8 cellular contexts compared by ENCODE assay signal in the genomic region with DNA sequence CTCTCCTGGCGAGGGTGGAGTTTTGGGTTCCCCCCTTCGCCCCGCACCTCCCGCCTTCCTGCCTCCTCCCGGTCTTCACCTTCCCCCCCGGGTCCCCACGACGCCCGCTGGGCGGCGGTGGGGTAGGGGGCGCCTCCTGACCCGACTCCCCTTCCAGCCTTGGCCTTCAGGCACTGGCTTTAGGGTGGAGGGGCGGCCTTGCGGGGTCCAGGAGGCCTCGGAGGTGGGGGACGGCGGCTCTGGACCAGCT. TPM values are rescaled to one million over a fixed set of nuclear protein-coding genes. Genes with fewer than 3 reads are reported as not detected.
DNase-seq lines count a peak whose midpoint lies in the region; ATAC-seq and TF ChIP-seq lines count a peak whose summit lies in the region.

No MANE protein-coding gene starts in this region.

- peaks cover under 1% of the 10 kb centered on the region for H3F3A ChIP-seq in SK-N-SH (replicated peaks; ENCODE audit: insufficient read depth)

- no peak for TF ChIP-seq EP300 in SK-N-SH (IDR thresholded peaks at IDR 0.05; ENCODE audit: borderline replicate concordance in 1 of 2, low read depth in 1 of 2, low read length in 1 of 2)
- TF ChIP-seq EP300 in upper lobe of left lung (IDR thresholded peaks at IDR 0.05): no peak

- CTCF ChIA-PET in SK-N-SH (lab: Yijun Ruan, JAX): interaction anchor here (0.7 kb wide), 1 partner anchor 91 kb away, joined by 3 read pairs; no protein-coding TSS in a partner anchor

- TF ChIP-seq RAD21 in SK-N-SH (IDR thresholded peaks at IDR 0.05; ENCODE audit: low read length): no peak

- no peak overlapping the region for H3K9ac ChIP-seq in SK-N-SH

- no peak overlapping the region for H3K4me3 ChIP-seq in SK-N-SH (ENCODE audit: low read depth in 2 of 2, low read length in 1 of 2)
- H3K4me3 ChIP-seq in breast epithelium: peak overlapping the region; percentile 60 to 83 (median 61)
- H3K4me3 ChIP-seq in right lobe of liver: peak overlapping the region; percentile 43 to 67 (median 52)
- peak overlapping the region; percentile 61 to 77 (median 71) for H3K4me3 ChIP-seq in upper lobe of left lung

- intact Hi-C loops in breast epithelium (cut with DNase I; ENCODE audit: low total_unique reads): loop anchor here (10.0 kb wide), 1 partner anchor 184 kb away; the partner anchor contains the start of genes HEXD and OGFOD3
- intact Hi-C loops in right lobe of liver (cut with DNase I): no loop called here

- POLR2A ChIA-PET in SK-N-SH (lab: Yijun Ruan, JAX): interaction anchor here (0.6 kb wide), 1 partner anchor 17 kb away, joined by 3 read pairs; no protein-coding TSS in a partner anchor

- H3K9me2 ChIP-seq in SK-N-SH: no peaks in the 10 kb centered on the region

- peaks cover 34% of the 10 kb centered on the region for H4K20me1 ChIP-seq in SK-N-SH (ENCODE audit: insufficient read depth)

- H3K4me1 ChIP-seq in SK-N-SH (ENCODE audit: control insufficient read depth in 1 of 2, insufficient read depth in 2 of 2, low read depth in 1 of 2, low read length in 1 of 2): peaks cover 9 to 11% of the 10 kb centered on the region in 2 experiments; a peak in 2 of 4 replicates
- peaks cover 12 to 13% of the 10 kb centered on the region in 2 donors for H3K4me1 ChIP-seq in breast epithelium
- H3K4me1 ChIP-seq in right lobe of liver: peaks cover 0 to 20% (median 5%) of the 10 kb centered on the region in 4 donors
- H3K4me1 ChIP-seq in upper lobe of left lung: peaks cover 49 to 81% (median 63%) of the 10 kb centered on the region in 4 donors

- TF ChIP-seq CTCF in SK-N-SH (IDR thresholded peaks at IDR 0.05) (no peak), breast epithelium (IDR thresholded peaks at IDR 0.05) (no peak), right lobe of liver (IDR thresholded peaks at IDR 0.05) (no peak), upper lobe of left lung (IDR thresholded peaks at IDR 0.05) (no peak)

- no peaks in the 10 kb centered on the region for H3K9me3 ChIP-seq in SK-N-SH
- no peaks in the 10 kb centered on the region for H3K9me3 ChIP-seq in breast epithelium
- no peaks in the 10 kb centered on the region for H3K9me3 ChIP-seq in right lobe of liver
- no peaks in the 10 kb centered on the region for H3K9me3 ChIP-seq in upper lobe of left lung

- 72% methylated on average over 16 of the region's 18 CpGs for WGBS in SK-N-SH (ENCODE audit: low lambda C conversion rate)
- WGBS in right lobe of liver (ENCODE audit: insufficient coverage, low coverage, low lambda C conversion rate, missing lambda C conversion rate): 4% methylated on average over 4 of the region's 18 CpGs
- 0% methylated on average over 6 of the region's 18 CpGs; no CpG with 5 or more reads in 1 of the 2 donors for WGBS in upper lobe of left lung, 2 donors

- H3K36me3 ChIP-seq in SK-N-SH (replicated peaks in 1 of 2; ENCODE audit: control insufficient read depth in 1 of 2, insufficient read depth in 2 of 2, low read length in 1 of 2): peaks cover 0 to 7% of the 10 kb centered on the region in 2 experiments
- H3K36me3 ChIP-seq in breast epithelium: no peaks in the 10 kb centered on the region
- no peaks in the 10 kb centered on the region for H3K36me3 ChIP-seq in right lobe of liver
- peaks cover 0 to 2% (median 0%) of the 10 kb centered on the region in 4 donors for H3K36me3 ChIP-seq in upper lobe of left lung

- TF ChIP-seq POLR2A in breast epithelium (IDR thresholded peaks at IDR 0.05) (no peak), right lobe of liver (IDR thresholded peaks at IDR 0.05) (no peak), upper lobe of left lung (IDR thresholded peaks at IDR 0.05) (no peak)

- peaks cover 79% of the 10 kb centered on the region for H3K79me2 ChIP-seq in SK-N-SH (ENCODE audit: insufficient read depth)

- H3K27ac ChIP-seq in SK-N-SH (ENCODE audit: low read depth in 2 of 2, low read length in 1 of 2) (no peak overlapping the region), breast epithelium (peak overlapping the region; percentile 85 to 93), right lobe of liver (peak overlapping the region; percentile 80 to 95 (median 87)), upper lobe of left lung (peak overlapping the region; percentile 97 to 99 (median 98))

- no peak for ATAC-seq in SK-N-SH treated with all-trans-retinoic acid at 6 μM for 48 hours
- ATAC-seq in right lobe of liver: peak in 2 of 4 donors; percentile 1 to 2
- ATAC-seq in upper lobe of left lung (ENCODE audit: low FRiP score in 2 of 2): peak; percentile 0 to 15
- no peak for ATAC-seq in activated CD4-positive, CD25-positive, alpha-beta regulatory T cell treated with anti-CD3 and anti-CD28 coated beads, Interleukin-2, amount 50 U/mL, for 24 hours
- no peak for ATAC-seq in GM21423 (IDR thresholded peaks at IDR 0.05; ENCODE audit: unreplicated experiment)

- peak overlapping the region; percentile 19; the same call in 1 of the 2 replicates for H3K4me2 ChIP-seq in SK-N-SH

- no peak overlapping the region for H2AFZ ChIP-seq in SK-N-SH (ENCODE audit: low read depth)

- H3K27me3 ChIP-seq in SK-N-SH (ENCODE audit: insufficient read depth): no peaks in the 10 kb centered on the region
- H3K27me3 ChIP-seq in breast epithelium: peaks cover 3 to 4% of the 10 kb centered on the region in 2 donors
- H3K27me3 ChIP-seq in right lobe of liver: no peaks in the 10 kb centered on the region
- no peaks in the 10 kb centered on the region for H3K27me3 ChIP-seq in upper lobe of left lung

- DNase-seq in SK-N-SH: no peak
- no peak for DNase-seq in breast epithelium (ENCODE audit: low spot score in 2 of 2)
- DNase-seq in right lobe of liver: no peak
- no peak for DNase-seq in upper lobe of left lung
- DNase-seq in NCI-H345 treated with DMSO at 0.1 percent for 48 hours (lab: John Stamatoyannopoulos, UW; ENCODE audit: unreplicated experiment): no peak

TF ChIP-seq in SK-N-SH, 30 proteins besides CTCF, POLR2A, EP300 and RAD21 (continues in another document):
- TF ChIP-seq EZH2phosphoT487 (IDR thresholded peaks at IDR 0.05; ENCODE audit: borderline replicate concordance, low read depth) (no peak), MXI1 (IDR thresholded peaks at IDR 0.05; ENCODE audit: low read depth, low read length) (no peak), JUND (IDR thresholded peaks at IDR 0.05) (no peak), NRF1 (IDR thresholded peaks at IDR 0.05; ENCODE audit: low read depth, low read length) (no peak), FOXM1 (IDR thresholded peaks at IDR 0.05; ENCODE audit: low read depth) (no peak)
- TF ChIP-seq, protein P1, sequence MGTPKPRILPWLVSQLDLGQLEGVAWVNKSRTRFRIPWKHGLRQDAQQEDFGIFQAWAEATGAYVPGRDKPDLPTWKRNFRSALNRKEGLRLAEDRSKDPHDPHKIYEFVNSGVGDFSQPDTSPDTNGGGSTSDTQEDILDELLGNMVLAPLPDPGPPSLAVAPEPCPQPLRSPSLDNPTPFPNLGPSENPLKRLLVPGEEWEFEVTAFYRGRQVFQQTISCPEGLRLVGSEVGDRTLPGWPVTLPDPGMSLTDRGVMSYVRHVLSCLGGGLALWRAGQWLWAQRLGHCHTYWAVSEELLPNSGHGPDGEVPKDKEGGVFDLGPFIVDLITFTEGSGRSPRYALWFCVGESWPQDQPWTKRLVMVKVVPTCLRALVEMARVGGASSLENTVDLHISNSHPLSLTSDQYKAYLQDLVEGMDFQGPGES (IDR thresholded peaks at IDR 0.05; ENCODE audit: low read depth, low read length): no peak
- TF ChIP-seq, protein P2, sequence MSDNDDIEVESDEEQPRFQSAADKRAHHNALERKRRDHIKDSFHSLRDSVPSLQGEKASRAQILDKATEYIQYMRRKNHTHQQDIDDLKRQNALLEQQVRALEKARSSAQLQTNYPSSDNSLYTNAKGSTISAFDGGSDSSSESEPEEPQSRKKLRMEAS (IDR thresholded peaks at IDR 0.05; ENCODE audit: low read depth): no peak

TF ChIP-seq in SK-N-SH treated with all-trans-retinoic acid at 6 μM for 48 hours, 23 proteins besides CTCF, POLR2A, EP300 and RAD21 (continues in another document):
- no peak for TF ChIP-seq ISL1 (CRISPR knock-in tag; IDR thresholded peaks at IDR 0.05)
- TF ChIP-seq ZNF565 (CRISPR knock-in tag; conservative IDR thresholded peaks at IDR 0.05; ENCODE audit: low read depth): no peak
- no peak for TF ChIP-seq GLIS3 (CRISPR knock-in tag; IDR thresholded peaks at IDR 0.05)
- no peak for TF ChIP-seq CSDC2 (CRISPR knock-in tag; IDR thresholded peaks at IDR 0.05)
- TF ChIP-seq BACH2 (CRISPR knock-in tag; IDR thresholded peaks at IDR 0.05; ENCODE audit: borderline replicate concordance): no peak
- no peak for TF ChIP-seq TCF4 (CRISPR knock-in tag; IDR thresholded peaks at IDR 0.05; ENCODE audit: borderline replicate concordance)
- TF ChIP-seq CSRNP3 (CRISPR knock-in tag; IDR thresholded peaks at IDR 0.05): no peak

RNA-seq across cellular contexts. Expression of gene SLC16A3, which starts 2.4 kb away (rescaled TPM):
- polyA plus RNA-seq in SK-N-SH (2012; rRNA removed): 68.8 and 70.7 TPM in 2 replicates
- 25.2 and 42.6 TPM in 2 replicates for polyA plus RNA-seq in SK-N-SH (2012; cell fraction: cytosol; rRNA removed)
- polyA plus RNA-seq in SK-N-SH (2012; cell fraction: nucleus; rRNA removed): 38.5 and 58.7 TPM in 2 replicates
- total RNA-seq in breast epithelium (10 to 100 TPM; 10.2 to 22.6 (median 17.3) TPM), right lobe of liver (10 to 100 TPM in 2 of 6 experiments, 1 to 10 TPM in 4; 4.1 to 34.0 (median 7.3) TPM), upper lobe of left lung (100 to 1,000 TPM in 3 of 6 donors, 10 to 100 TPM in 3; 33.5 to 134 (median 102) TPM)

RNA-seq across cellular contexts. Expression of gene CCDC57, which starts 18.6 kb away (rescaled TPM):
- polyA plus RNA-seq in SK-N-SH (2012; rRNA removed): 68.6 and 82.9 TPM in 2 replicates
- polyA plus RNA-seq in SK-N-SH (2012; cell fraction: cytosol; rRNA removed): 11.2 and 17.5 TPM in 2 replicates
- polyA plus RNA-seq in SK-N-SH (2012; cell fraction: nucleus; rRNA removed): 417 and 423 TPM in 2 replicates
- total RNA-seq in breast epithelium (10 to 100 TPM; 13.4 to 56.9 (median 52.8) TPM), right lobe of liver (10 to 100 TPM; 10.1 to 37.4 (median 17.2) TPM), upper lobe of left lung (100 to 1,000 TPM in 2 of 6 donors, 10 to 100 TPM in 4; 52.9 to 204 (median 71.8) TPM)

RNA-seq across cellular contexts. Expression of gene CSNK1D, which starts 42.3 kb away (rescaled TPM):
- polyA plus RNA-seq in SK-N-SH (2012; rRNA removed): 133 and 216 TPM in 2 replicates
- 121 and 170 TPM in 2 replicates for polyA plus RNA-seq in SK-N-SH (2012; cell fraction: cytosol; rRNA removed)
- 670 and 707 TPM in 2 replicates for polyA plus RNA-seq in SK-N-SH (2012; cell fraction: nucleus; rRNA removed)
- total RNA-seq in breast epithelium (10 to 100 TPM; 50.7 to 85.9 (median 75.2) TPM), right lobe of liver (10 to 100 TPM; 32.7 to 73.0 (median 45.9) TPM), upper lobe of left lung (100 to 1,000 TPM in 4 of 6 donors, 10 to 100 TPM in 2; 80.6 to 228 (median 152) TPM)

Comparison
In these comparisons a context has a peak if more than half of its experiments do, and no peak if none do; other contexts are left out.
1. H3K27ac ChIP-seq: peak in breast epithelium (2 of 2), right lobe of liver (3 of 3) and upper lobe of left lung (4 of 4); none in SK-N-SH (0 of 2).
2. H3K4me3 ChIP-seq: peak in breast epithelium (3 of 3), right lobe of liver (3 of 3) and upper lobe of left lung (4 of 4); none in SK-N-SH (0 of 2).
3. ATAC-seq: peak in upper lobe of left lung (2 of 2); none in SK-N-SH treated with all-trans-retinoic acid at 6 μM for 48 hours (single experiment), activated CD4-positive, CD25-positive, alpha-beta regulatory T cell treated with anti-CD3 and anti-CD28 coated beads, Interleukin-2, amount 50 U/mL, for 24 hours (0 of 2) and GM21423 (single experiment).